8 cellular contexts compared by ENCODE assay signal in genomic region chr20:45890077-45890996, GRCh38. TPM values are rescaled to one million over a fixed set of nuclear protein-coding genes. Genes with fewer than 3 reads are reported as not detected.
A peak's percentile ranks its signal among the peaks of the same experiment; 100 is the strongest.
DNase-seq lines count a peak whose midpoint lies in the region; ATAC-seq and TF ChIP-seq lines count a peak whose summit lies in the region.

No MANE protein-coding gene starts in this region.

- peak overlapping the region; percentile 95 to 96 for H3K4me3 ChIP-seq in DND-41 (ENCODE audit: low read depth in 1 of 2, low read length in 2 of 2)
- H3K4me3 ChIP-seq in muscle layer of colon (ENCODE audit: low read depth in 1 of 2, low read length in 2 of 2) = peak overlapping the region; percentile 66 to 90
- H3K4me3 ChIP-seq in stomach = peak overlapping the region; percentile 65 to 92 (median 74)

- intact Hi-C loops in stomach (cut with DNase I; ENCODE audit: low total_unique reads) = no loop called here

- TF ChIP-seq CTCF in DND-41 (IDR thresholded peaks at IDR 0.05; ENCODE audit: borderline replicate concordance, extremely low read depth, low read length, poor library complexity, severe bottlenecking) (no peak), stomach (IDR thresholded peaks at IDR 0.05) (peak in 5 of 7 experiments; percentile 37 to 65 (median 55))

- peaks cover 31% of the 10 kb centered on the region for H3K4me1 ChIP-seq in DND-41 (ENCODE audit: insufficient read depth, low read length)
- peaks cover 23% of the 10 kb centered on the region for H3K4me1 ChIP-seq in muscle layer of colon (ENCODE audit: insufficient read depth, low read length)
- H3K4me1 ChIP-seq in stomach = peaks cover 15 to 50% (median 44%) of the 10 kb centered on the region in 4 donors

- peaks cover 22% of the 10 kb centered on the region for H3K79me2 ChIP-seq in DND-41 (ENCODE audit: insufficient read depth, low read length)

- 1 to 5% (median 2%) methylated on average over 31 to 79 of the region's 79 CpGs for WGBS in stomach, 5 donors

- H3K27ac ChIP-seq in DND-41 (ENCODE audit: low read length) (peak overlapping the region; percentile 92), muscle layer of colon (ENCODE audit: low read depth, low read length) (peak overlapping the region; percentile 99), stomach (peak overlapping the region; percentile 83 to 88 (median 87))

- H3K9me3 Mint-ChIP-seq in activated T-cell treated with anti-CD3 and anti-CD28 coated beads, Interleukin-2, amount 50 U/mL, for 4 hours = no peaks in the 10 kb centered on the region

- DNase-seq in DND-41 (no peak), NCI-H526 (lab: John Stamatoyannopoulos, UW) (peak; percentile 54 to 89), fibroblast of gingiva (ENCODE audit: low read depth) (peak; percentile 69), stomach (peak; percentile 83), cortex of kidney (lab: John Stamatoyannopoulos, UW) (no peak)
- peak; percentile 37 for DNase-seq in activated T-cell treated with anti-CD3 and anti-CD28 coated beads, Interleukin-2, amount 50 U/mL, for 4 hours

- no peak for TF ChIP-seq POLR2A in stomach (IDR thresholded peaks at IDR 0.05)

- H3K36me3 ChIP-seq in DND-41 (ENCODE audit: insufficient read depth, low read length) = peaks cover 35% of the 10 kb centered on the region
- H3K36me3 ChIP-seq in muscle layer of colon (ENCODE audit: insufficient read depth, low read length) = peaks cover 38% of the 10 kb centered on the region
- peaks cover 31 to 66% (median 55%) of the 10 kb centered on the region in 4 donors for H3K36me3 ChIP-seq in stomach

- H3K9me3 ChIP-seq in DND-41 (ENCODE audit: insufficient read depth, low read length, severe bottlenecking) = no peaks in the 10 kb centered on the region
- H3K9me3 ChIP-seq in muscle layer of colon (ENCODE audit: low read length) = no peaks in the 10 kb centered on the region
- no peaks in the 10 kb centered on the region for H3K9me3 ChIP-seq in stomach

- H3K36me3 Mint-ChIP-seq in activated T-cell treated with anti-CD3 and anti-CD28 coated beads, Interleukin-2, amount 50 U/mL, for 4 hours (ENCODE audit: insufficient read depth) = peaks cover 8% of the 10 kb centered on the region

- peak overlapping the region; percentile 99 for H3K4me2 ChIP-seq in DND-41 (ENCODE audit: insufficient read depth, low read length)

- TF ChIP-seq EP300 in stomach (IDR thresholded peaks at IDR 0.05) = no peak

- H3K27me3 Mint-ChIP-seq in activated T-cell treated with anti-CD3 and anti-CD28 coated beads, Interleukin-2, amount 50 U/mL, for 4 hours (ENCODE audit: low read depth) = no peaks in the 10 kb centered on the region

- H3K27me3 ChIP-seq in DND-41 (ENCODE audit: insufficient read depth, low read length, poor library complexity) = no peaks in the 10 kb centered on the region
- no peaks in the 10 kb centered on the region for H3K27me3 ChIP-seq in muscle layer of colon (ENCODE audit: control insufficient read depth in 1 of 2, insufficient read depth in 2 of 2, low read length in 2 of 2)
- no peaks in the 10 kb centered on the region for H3K27me3 ChIP-seq in stomach

- ATAC-seq in DND-41 (ENCODE audit: insufficient read depth, low read depth) = peak; percentile 22; the same call in 1 of the 3 replicates
- peak; percentile 27 for ATAC-seq in HG02642 (IDR thresholded peaks at IDR 0.05; ENCODE audit: poor library complexity, unreplicated experiment)
- ATAC-seq in activated T-cell treated with anti-CD3 and anti-CD28 coated beads, Interleukin-2, amount 50 U/mL, for 4 hours = peak; percentile 19

- H2AFZ ChIP-seq in DND-41 (ENCODE audit: low read depth, low read length) = peak overlapping the region; percentile 99

- peak overlapping the region; percentile 96 for H3K9ac ChIP-seq in DND-41 (ENCODE audit: low read depth, low read length)
- H3K9ac ChIP-seq in muscle layer of colon (ENCODE audit: low read length) = peak overlapping the region; percentile 68

- H3K4me1 Mint-ChIP-seq in activated T-cell treated with anti-CD3 and anti-CD28 coated beads, Interleukin-2, amount 50 U/mL, for 4 hours (ENCODE audit: low read depth) = peaks cover 41% of the 10 kb centered on the region

- no peaks in the 10 kb centered on the region for H4K20me1 ChIP-seq in DND-41 (ENCODE audit: insufficient read depth, low read length)

- H3K4me3 Mint-ChIP-seq in activated T-cell treated with anti-CD3 and anti-CD28 coated beads, Interleukin-2, amount 50 U/mL, for 4 hours = peak overlapping the region; percentile 89

RNA-seq across cellular contexts. Expression of gene NEURL2, which starts 0.7 kb away (rescaled TPM):
- 1 to 10 TPM; 1.3 TPM for total RNA-seq in activated T-cell treated with anti-CD3 and anti-CD28 coated beads, Interleukin-2, amount 50 U/mL, for 4 hours
- total RNA-seq in stomach = 10 to 100 TPM in 2 of 5 donors, 1 to 10 TPM in 2, not detected in 1; 3.9 to 29.9 (median 9.6) TPM
- polyA plus RNA-seq in stomach = 1 to 10 TPM; 3.3 to 3.8 (median 3.7) TPM

RNA-seq across cellular contexts. Expression of gene CTSA, which starts 0.8 kb away (rescaled TPM):
- total RNA-seq in activated T-cell treated with anti-CD3 and anti-CD28 coated beads, Interleukin-2, amount 50 U/mL, for 4 hours = 10 to 100 TPM; 56.5 to 63.1 (median 57.3) TPM
- 100 to 1,000 TPM in 3 of 5 donors, 10 to 100 TPM in 2; 29.9 to 292 (median 132) TPM for total RNA-seq in stomach
- 10 to 100 TPM; 30.1 to 66.9 (median 48.4) TPM for polyA plus RNA-seq in stomach

RNA-seq across cellular contexts. Expression of gene SPATA25, which starts 2.9 kb away (rescaled TPM):
- total RNA-seq in activated T-cell treated with anti-CD3 and anti-CD28 coated beads, Interleukin-2, amount 50 U/mL, for 4 hours = under 1 TPM; 0.63 to 0.73 (median 0.73) TPM
- 10 to 100 TPM in 2 of 5 donors, 1 to 10 TPM in 1, not detected in 2; 4.2 to 15.5 (median 13.9) TPM for total RNA-seq in stomach
- polyA plus RNA-seq in stomach = under 1 TPM in 2 of 3 donors, not detected in 1; 0.50 to 0.85 TPM

RNA-seq across cellular contexts. Expression of gene ZSWIM1, which starts 9.3 kb away (rescaled TPM):
- total RNA-seq in activated T-cell treated with anti-CD3 and anti-CD28 coated beads, Interleukin-2, amount 50 U/mL, for 4 hours = 10 to 100 TPM; 10.8 to 11.9 (median 10.9) TPM
- 10 to 100 TPM in 2 of 5 donors, 1 to 10 TPM in 3; 2.3 to 13.4 (median 3.8) TPM for total RNA-seq in stomach
- polyA plus RNA-seq in stomach = 1 to 10 TPM; 1.7 to 3.4 (median 3.4) TPM

RNA-seq across cellular contexts. Expression of gene PLTP, which starts 21.6 kb away (rescaled TPM):
- 1 to 10 TPM; 3.1 to 4.2 (median 3.3) TPM for total RNA-seq in activated T-cell treated with anti-CD3 and anti-CD28 coated beads, Interleukin-2, amount 50 U/mL, for 4 hours
- total RNA-seq in stomach = 100 to 1,000 TPM in 2 of 5 donors, 10 to 100 TPM in 3; 22.0 to 313 (median 70.1) TPM
- polyA plus RNA-seq in stomach = 10 to 100 TPM; 51.5 to 58.6 (median 53.2) TPM

Comparison
In these comparisons a context has a peak if more than half of its experiments do, and no peak if none do; other contexts are left out.
1. DNase-seq: peak in NCI-H526 (2 of 2), activated T-cell treated with anti-CD3 and anti-CD28 coated beads, Interleukin-2, amount 50 U/mL, for 4 hours (single experiment), fibroblast of gingiva (single experiment) and stomach (single experiment); none in DND-41 (single experiment) and cortex of kidney (single experiment).
2. Peak in every context shown above with its lines, with median percentiles within 50 percentile points of each other: ATAC-seq, H3K27ac ChIP-seq and H3K4me3 ChIP-seq.